In the genomic region with DNA sequence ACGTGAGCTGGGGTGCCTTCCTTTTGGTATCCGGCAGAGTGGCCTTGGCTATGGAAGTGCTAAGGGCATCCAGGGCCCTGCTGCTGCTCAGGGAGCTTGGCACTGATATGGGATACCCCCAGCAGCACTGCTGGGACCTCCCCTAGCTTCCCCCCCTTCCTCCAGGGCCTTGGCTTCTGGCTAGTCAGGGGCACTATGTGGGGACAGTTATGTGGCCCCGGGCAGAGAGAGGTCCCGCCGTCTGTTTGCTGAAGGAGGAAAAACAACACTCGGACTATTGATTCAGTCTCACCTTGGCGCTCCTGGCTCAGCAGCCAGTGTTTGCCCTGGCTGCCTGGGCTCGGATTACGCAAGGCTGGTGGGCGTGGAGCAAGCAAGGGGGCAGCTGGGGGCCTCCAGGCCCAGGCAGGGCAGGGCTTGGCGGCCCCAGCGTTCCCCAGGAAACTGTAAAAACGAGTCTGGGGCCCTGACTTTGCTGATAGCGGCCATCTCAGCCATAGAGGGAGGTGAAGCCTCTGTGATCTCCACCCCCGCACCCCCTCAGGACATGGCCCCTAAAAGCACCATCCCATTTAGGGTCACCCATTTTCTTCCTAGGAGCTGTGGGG, we compare ENCODE assay signal across 1 cellular context.
TF ChIP-seq lines count a peak whose summit lies in the region.

No MANE protein-coding gene starts in this region.

TF ChIP-seq in HepG2, 621 proteins besides CTCF, POLR2A, EP300 and RAD21 (continued from another document and continues in another):
- TF ChIP-seq, protein P1, sequence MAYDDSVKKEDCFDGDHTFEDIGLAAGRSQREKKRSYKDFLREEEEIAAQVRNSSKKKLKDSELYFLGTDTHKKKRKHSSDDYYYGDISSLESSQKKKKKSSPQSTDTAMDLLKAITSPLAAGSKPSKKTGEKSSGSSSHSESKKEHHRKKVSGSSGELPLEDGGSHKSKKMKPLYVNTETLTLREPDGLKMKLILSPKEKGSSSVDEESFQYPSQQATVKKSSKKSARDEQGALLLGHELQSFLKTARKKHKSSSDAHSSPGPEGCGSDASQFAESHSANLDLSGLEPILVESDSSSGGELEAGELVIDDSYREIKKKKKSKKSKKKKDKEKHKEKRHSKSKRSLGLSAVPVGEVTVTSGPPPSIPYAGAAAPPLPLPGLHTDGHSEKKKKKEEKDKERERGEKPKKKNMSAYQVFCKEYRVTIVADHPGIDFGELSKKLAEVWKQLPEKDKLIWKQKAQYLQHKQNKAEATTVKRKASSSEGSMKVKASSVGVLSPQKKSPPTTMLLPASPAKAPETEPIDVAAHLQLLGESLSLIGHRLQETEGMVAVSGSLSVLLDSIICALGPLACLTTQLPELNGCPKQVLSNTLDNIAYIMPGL (CRISPR knock-in tag; IDR thresholded peaks at IDR 0.05; ENCODE audit: borderline replicate concordance in 1 of 2, low read depth in 1 of 2), result peak; percentile 80 to 87; a peak in 3 of 4 replicates
- TF ChIP-seq, protein P2, sequence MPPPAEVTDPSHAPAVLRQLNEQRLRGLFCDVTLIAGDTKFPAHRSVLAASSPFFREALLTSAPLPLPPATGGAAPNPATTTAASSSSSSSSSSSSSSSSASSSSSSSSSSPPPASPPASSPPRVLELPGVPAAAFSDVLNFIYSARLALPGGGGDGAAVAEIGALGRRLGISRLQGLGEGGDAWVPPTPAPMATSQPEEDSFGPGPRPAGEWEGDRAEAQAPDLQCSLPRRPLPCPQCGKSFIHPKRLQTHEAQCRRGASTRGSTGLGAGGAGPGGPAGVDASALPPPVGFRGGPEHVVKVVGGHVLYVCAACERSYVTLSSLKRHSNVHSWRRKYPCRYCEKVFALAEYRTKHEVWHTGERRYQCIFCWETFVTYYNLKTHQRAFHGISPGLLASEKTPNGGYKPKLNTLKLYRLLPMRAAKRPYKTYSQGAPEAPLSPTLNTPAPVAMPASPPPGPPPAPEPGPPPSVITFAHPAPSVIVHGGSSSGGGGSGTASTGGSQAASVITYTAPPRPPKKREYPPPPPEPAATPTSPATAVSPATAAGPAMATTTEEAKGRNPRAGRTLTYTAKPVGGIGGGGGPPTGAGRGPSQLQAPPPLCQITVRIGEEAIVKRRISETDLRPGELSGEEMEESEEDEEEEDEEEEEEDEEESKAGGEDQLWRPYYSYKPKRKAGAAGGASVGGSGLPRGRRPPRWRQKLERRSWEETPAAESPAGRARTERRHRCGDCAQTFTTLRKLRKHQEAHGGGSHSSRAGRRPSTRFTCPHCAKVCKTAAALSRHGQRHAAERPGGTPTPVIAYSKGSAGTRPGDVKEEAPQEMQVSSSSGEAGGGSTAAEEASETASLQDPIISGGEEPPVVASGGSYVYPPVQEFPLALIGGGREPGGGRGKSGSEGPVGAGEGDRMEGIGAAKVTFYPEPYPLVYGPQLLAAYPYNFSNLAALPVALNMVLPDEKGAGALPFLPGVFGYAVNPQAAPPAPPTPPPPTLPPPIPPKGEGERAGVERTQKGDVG (CRISPR knock-in tag; IDR thresholded peaks at IDR 0.05; ENCODE audit: borderline replicate concordance), result peak; percentile 95; the same call in 1 of the 2 replicates
- 0 out of 2 replicates have a peak, but pooled peaks have one; percentile 56 for TF ChIP-seq MXD4 (CRISPR knock-in tag; IDR thresholded peaks at IDR 0.05)
- TF ChIP-seq ZNF441 (CRISPR knock-in tag; IDR thresholded peaks at IDR 0.05; ENCODE audit: borderline replicate concordance), result no peak; the same call in 1 of the 2 replicates
- TF ChIP-seq SALL1 (CRISPR knock-in tag; IDR thresholded peaks at IDR 0.05), result peak; percentile 99
- peak; percentile 79; the same call in 1 of the 2 replicates for TF ChIP-seq MIER2 (CRISPR knock-in tag; IDR thresholded peaks at IDR 0.05)
- peak; percentile 93; the same call in 1 of the 2 replicates for TF ChIP-seq ZNF782 (CRISPR knock-in tag; IDR thresholded peaks at IDR 0.05; ENCODE audit: borderline replicate concordance)
- peak; percentile 98 for TF ChIP-seq TOPORS (CRISPR knock-in tag; IDR thresholded peaks at IDR 0.05)
- TF ChIP-seq ZNF678 (CRISPR knock-in tag; IDR thresholded peaks at IDR 0.05), result peak; percentile 93
- TF ChIP-seq, protein P3, sequence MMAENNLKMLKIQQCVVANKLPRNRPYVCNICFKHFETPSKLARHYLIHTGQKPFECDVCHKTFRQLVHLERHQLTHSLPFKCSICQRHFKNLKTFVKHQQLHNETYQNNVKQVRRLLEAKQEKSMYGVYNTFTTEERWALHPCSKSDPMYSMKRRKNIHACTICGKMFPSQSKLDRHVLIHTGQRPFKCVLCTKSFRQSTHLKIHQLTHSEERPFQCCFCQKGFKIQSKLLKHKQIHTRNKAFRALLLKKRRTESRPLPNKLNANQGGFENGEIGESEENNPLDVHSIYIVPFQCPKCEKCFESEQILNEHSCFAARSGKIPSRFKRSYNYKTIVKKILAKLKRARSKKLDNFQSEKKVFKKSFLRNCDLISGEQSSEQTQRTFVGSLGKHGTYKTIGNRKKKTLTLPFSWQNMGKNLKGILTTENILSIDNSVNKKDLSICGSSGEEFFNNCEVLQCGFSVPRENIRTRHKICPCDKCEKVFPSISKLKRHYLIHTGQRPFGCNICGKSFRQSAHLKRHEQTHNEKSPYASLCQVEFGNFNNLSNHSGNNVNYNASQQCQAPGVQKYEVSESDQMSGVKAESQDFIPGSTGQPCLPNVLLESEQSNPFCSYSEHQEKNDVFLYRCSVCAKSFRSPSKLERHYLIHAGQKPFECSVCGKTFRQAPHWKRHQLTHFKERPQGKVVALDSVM (CRISPR knock-in tag; IDR thresholded peaks at IDR 0.05), result peak; percentile 68
- no peak for TF ChIP-seq ZNF24 (IDR thresholded peaks at IDR 0.05)
- TF ChIP-seq ZKSCAN8 (CRISPR knock-in tag; IDR thresholded peaks at IDR 0.05; ENCODE audit: borderline replicate concordance), result peak; percentile 92
- TF ChIP-seq RFXANK (CRISPR knock-in tag; IDR thresholded peaks at IDR 0.05), result 0 out of 2 replicates have a peak, but pooled peaks have one; percentile 27
- TF ChIP-seq SNAI1 (CRISPR knock-in tag; IDR thresholded peaks at IDR 0.05; ENCODE audit: borderline replicate concordance), result peak; percentile 41; the same call in 1 of the 2 replicates
- TF ChIP-seq IKZF1 (IDR thresholded peaks at IDR 0.05), result no peak
- TF ChIP-seq TMF1 (CRISPR knock-in tag; IDR thresholded peaks at IDR 0.05; ENCODE audit: low read depth), result no peak
- TF ChIP-seq MEF2D (CRISPR knock-in tag; IDR thresholded peaks at IDR 0.05), result peak; percentile 96
- TF ChIP-seq, protein P4, sequence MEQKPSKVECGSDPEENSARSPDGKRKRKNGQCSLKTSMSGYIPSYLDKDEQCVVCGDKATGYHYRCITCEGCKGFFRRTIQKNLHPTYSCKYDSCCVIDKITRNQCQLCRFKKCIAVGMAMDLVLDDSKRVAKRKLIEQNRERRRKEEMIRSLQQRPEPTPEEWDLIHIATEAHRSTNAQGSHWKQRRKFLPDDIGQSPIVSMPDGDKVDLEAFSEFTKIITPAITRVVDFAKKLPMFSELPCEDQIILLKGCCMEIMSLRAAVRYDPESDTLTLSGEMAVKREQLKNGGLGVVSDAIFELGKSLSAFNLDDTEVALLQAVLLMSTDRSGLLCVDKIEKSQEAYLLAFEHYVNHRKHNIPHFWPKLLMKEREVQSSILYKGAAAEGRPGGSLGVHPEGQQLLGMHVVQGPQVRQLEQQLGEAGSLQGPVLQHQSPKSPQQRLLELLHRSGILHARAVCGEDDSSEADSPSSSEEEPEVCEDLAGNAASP (CRISPR knock-in tag; IDR thresholded peaks at IDR 0.05; ENCODE audit: borderline replicate concordance), result peak; percentile 97
- peak; percentile 59; the same call in 1 of the 2 replicates for TF ChIP-seq DNMT1 (CRISPR knock-in tag; IDR thresholded peaks at IDR 0.05)
- TF ChIP-seq, protein P5, sequence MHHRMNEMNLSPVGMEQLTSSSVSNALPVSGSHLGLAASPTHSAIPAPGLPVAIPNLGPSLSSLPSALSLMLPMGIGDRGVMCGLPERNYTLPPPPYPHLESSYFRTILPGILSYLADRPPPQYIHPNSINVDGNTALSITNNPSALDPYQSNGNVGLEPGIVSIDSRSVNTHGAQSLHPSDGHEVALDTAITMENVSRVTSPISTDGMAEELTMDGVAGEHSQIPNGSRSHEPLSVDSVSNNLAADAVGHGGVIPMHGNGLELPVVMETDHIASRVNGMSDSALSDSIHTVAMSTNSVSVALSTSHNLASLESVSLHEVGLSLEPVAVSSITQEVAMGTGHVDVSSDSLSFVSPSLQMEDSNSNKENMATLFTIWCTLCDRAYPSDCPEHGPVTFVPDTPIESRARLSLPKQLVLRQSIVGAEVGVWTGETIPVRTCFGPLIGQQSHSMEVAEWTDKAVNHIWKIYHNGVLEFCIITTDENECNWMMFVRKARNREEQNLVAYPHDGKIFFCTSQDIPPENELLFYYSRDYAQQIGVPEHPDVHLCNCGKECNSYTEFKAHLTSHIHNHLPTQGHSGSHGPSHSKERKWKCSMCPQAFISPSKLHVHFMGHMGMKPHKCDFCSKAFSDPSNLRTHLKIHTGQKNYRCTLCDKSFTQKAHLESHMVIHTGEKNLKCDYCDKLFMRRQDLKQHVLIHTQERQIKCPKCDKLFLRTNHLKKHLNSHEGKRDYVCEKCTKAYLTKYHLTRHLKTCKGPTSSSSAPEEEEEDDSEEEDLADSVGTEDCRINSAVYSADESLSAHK (CRISPR knock-in tag; IDR thresholded peaks at IDR 0.05; ENCODE audit: borderline replicate concordance), result no peak
- 0 out of 2 replicates have a peak, but pooled peaks have one; percentile 53 for TF ChIP-seq ZNF709 (CRISPR knock-in tag; IDR thresholded peaks at IDR 0.05)
- peak; percentile 67; the same call in 1 of the 2 replicates for TF ChIP-seq ELF1 (CRISPR knock-in tag; IDR thresholded peaks at IDR 0.05)
- no peak for TF ChIP-seq AGO2 (optimal IDR thresholded peaks at IDR 0.05; ENCODE audit: low read depth, low read length)
- TF ChIP-seq, protein P6, sequence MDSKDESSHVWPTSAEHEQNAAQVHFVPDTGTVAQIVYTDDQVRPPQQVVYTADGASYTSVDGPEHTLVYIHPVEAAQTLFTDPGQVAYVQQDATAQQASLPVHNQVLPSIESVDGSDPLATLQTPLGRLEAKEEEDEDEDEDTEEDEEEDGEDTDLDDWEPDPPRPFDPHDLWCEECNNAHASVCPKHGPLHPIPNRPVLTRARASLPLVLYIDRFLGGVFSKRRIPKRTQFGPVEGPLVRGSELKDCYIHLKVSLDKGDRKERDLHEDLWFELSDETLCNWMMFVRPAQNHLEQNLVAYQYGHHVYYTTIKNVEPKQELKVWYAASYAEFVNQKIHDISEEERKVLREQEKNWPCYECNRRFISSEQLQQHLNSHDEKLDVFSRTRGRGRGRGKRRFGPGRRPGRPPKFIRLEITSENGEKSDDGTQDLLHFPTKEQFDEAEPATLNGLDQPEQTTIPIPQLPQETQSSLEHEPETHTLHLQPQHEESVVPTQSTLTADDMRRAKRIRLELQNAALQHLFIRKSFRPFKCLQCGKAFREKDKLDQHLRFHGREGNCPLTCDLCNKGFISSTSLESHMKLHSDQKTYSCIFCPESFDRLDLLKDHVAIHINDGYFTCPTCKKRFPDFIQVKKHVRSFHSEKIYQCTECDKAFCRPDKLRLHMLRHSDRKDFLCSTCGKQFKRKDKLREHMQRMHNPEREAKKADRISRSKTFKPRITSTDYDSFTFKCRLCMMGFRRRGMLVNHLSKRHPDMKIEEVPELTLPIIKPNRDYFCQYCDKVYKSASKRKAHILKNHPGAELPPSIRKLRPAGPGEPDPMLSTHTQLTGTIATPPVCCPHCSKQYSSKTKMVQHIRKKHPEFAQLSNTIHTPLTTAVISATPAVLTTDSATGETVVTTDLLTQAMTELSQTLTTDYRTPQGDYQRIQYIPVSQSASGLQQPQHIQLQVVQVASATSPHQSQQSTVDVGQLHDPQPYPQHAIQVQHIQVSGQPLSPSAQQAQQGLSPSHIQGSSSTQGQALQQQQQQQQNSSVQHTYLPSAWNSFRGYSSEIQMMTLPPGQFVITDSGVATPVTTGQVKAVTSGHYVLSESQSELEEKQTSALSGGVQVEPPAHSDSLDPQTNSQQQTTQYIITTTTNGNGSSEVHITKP (CRISPR knock-in tag; IDR thresholded peaks at IDR 0.05; ENCODE audit: low read depth), result peak; percentile 73
- TF ChIP-seq, protein P7, sequence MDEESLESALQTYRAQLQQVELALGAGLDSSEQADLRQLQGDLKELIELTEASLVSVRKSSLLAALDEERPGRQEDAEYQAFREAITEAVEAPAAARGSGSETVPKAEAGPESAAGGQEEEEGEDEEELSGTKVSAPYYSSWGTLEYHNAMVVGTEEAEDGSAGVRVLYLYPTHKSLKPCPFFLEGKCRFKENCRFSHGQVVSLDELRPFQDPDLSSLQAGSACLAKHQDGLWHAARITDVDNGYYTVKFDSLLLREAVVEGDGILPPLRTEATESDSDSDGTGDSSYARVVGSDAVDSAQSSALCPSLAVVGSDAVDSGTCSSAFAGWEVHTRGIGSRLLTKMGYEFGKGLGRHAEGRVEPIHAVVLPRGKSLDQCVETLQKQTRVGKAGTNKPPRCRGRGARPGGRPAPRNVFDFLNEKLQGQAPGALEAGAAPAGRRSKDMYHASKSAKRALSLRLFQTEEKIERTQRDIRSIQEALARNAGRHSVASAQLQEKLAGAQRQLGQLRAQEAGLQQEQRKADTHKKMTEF (CRISPR knock-in tag; IDR thresholded peaks at IDR 0.05), result peak; percentile 99
- TF ChIP-seq HMG20A (CRISPR knock-in tag; IDR thresholded peaks at IDR 0.05; ENCODE audit: borderline replicate concordance), result peak; percentile 99
- TF ChIP-seq NR2C2 (CRISPR knock-in tag; IDR thresholded peaks at IDR 0.05; ENCODE audit: borderline replicate concordance), result peak; percentile 84
- TF ChIP-seq ZBTB8A (CRISPR knock-in tag; IDR thresholded peaks at IDR 0.05; ENCODE audit: borderline replicate concordance, low read depth), result peak; percentile 78; the same call in 1 of the 2 replicates
- TF ChIP-seq, protein P8, sequence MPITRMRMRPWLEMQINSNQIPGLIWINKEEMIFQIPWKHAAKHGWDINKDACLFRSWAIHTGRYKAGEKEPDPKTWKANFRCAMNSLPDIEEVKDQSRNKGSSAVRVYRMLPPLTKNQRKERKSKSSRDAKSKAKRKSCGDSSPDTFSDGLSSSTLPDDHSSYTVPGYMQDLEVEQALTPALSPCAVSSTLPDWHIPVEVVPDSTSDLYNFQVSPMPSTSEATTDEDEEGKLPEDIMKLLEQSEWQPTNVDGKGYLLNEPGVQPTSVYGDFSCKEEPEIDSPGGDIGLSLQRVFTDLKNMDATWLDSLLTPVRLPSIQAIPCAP (CRISPR knock-in tag; IDR thresholded peaks at IDR 0.05; ENCODE audit: low read depth), result no peak
- peak; percentile 15 for TF ChIP-seq RBM22 (optimal IDR thresholded peaks at IDR 0.05; ENCODE audit: low read length)
- TF ChIP-seq, protein P9, sequence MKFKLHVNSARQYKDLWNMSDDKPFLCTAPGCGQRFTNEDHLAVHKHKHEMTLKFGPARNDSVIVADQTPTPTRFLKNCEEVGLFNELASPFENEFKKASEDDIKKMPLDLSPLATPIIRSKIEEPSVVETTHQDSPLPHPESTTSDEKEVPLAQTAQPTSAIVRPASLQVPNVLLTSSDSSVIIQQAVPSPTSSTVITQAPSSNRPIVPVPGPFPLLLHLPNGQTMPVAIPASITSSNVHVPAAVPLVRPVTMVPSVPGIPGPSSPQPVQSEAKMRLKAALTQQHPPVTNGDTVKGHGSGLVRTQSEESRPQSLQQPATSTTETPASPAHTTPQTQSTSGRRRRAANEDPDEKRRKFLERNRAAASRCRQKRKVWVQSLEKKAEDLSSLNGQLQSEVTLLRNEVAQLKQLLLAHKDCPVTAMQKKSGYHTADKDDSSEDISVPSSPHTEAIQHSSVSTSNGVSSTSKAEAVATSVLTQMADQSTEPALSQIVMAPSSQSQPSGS (CRISPR knock-in tag; IDR thresholded peaks at IDR 0.05), result peak; percentile 92
- peak; percentile 100 for TF ChIP-seq HDAC2 (CRISPR knock-in tag; IDR thresholded peaks at IDR 0.05)
- TF ChIP-seq, protein P10, sequence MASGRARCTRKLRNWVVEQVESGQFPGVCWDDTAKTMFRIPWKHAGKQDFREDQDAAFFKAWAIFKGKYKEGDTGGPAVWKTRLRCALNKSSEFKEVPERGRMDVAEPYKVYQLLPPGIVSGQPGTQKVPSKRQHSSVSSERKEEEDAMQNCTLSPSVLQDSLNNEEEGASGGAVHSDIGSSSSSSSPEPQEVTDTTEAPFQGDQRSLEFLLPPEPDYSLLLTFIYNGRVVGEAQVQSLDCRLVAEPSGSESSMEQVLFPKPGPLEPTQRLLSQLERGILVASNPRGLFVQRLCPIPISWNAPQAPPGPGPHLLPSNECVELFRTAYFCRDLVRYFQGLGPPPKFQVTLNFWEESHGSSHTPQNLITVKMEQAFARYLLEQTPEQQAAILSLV (CRISPR knock-in tag; IDR thresholded peaks at IDR 0.05; ENCODE audit: borderline replicate concordance), result peak; percentile 95
